In genomic region chr14:62645649-62646048, GRCh38 we compare ENCODE assay signal across 16 cellular contexts.
"Had no signal": no experiment of that assay in that cellular context is flagged by ENCODE, and none has a peak within 500 bp of the region (broad histone marks: within the 10 kb centered on the region; RNA-seq: fewer than 3 reads in every experiment).

No MANE protein-coding gene starts in this region.

- H3K9me3 ChIP-seq: adrenal gland, thoracic aorta had no signal

- ATAC-seq: left lung; mucosa of descending colon; naive thymus-derived CD4-positive, alpha-beta T cell; stimulated activated effector memory CD8-positive, alpha-beta T cell treated with anti-CD3 and anti-CD28 coated beads, Interleukin-12 subunit alpha, Interleukin-12 subunit beta, amount 100 ng/mL, for 72 hours; T-helper 17 cell had no signal

- H3K9ac ChIP-seq: parathyroid adenoma had no signal

- H3K4me3 ChIP-seq: adrenal gland, hepatocyte, left lung, mucosa of descending colon, thoracic aorta had no signal

- H3K36me3 ChIP-seq: adrenal gland, brain microvascular endothelial cell, left lung, thoracic aorta, WERI-Rb-1 had no signal

- H3K79me2 ChIP-seq: hepatocyte, parathyroid adenoma had no signal

- H3K27me3 ChIP-seq: adrenal gland, brain microvascular endothelial cell, hepatocyte, left lung had no signal

- H3K4me1 ChIP-seq: adrenal gland, left lung, parathyroid adenoma had no signal

- H3K4me1 Mint-ChIP-seq: naive thymus-derived CD4-positive, alpha-beta T cell; stimulated activated effector memory CD8-positive, alpha-beta T cell treated with anti-CD3 and anti-CD28 coated beads, Interleukin-12 subunit alpha, Interleukin-12 subunit beta, amount 100 ng/mL, for 72 hours; T-helper 17 cell had no signal

- H3K27ac ChIP-seq: adrenal gland, brain microvascular endothelial cell, hepatocyte, left lung, parathyroid adenoma, thoracic aorta, WERI-Rb-1 had no signal

- H3K27ac Mint-ChIP-seq: activated T-cell treated with anti-CD3 and anti-CD28 coated beads, Interleukin-2, amount 50 U/mL, for 24 hours; naive thymus-derived CD4-positive, alpha-beta T cell; stimulated activated effector memory CD8-positive, alpha-beta T cell treated with anti-CD3 and anti-CD28 coated beads, Interleukin-12 subunit alpha, Interleukin-12 subunit beta, amount 100 ng/mL, for 72 hours; T-helper 17 cell had no signal

- H3K9me3 Mint-ChIP-seq: activated T-cell treated with anti-CD3 and anti-CD28 coated beads, Interleukin-2, amount 50 U/mL, for 24 hours had no signal

- H3K36me3 Mint-ChIP-seq: naive thymus-derived CD4-positive, alpha-beta T cell; stimulated activated effector memory CD8-positive, alpha-beta T cell treated with anti-CD3 and anti-CD28 coated beads, Interleukin-12 subunit alpha, Interleukin-12 subunit beta, amount 100 ng/mL, for 72 hours had no signal

- H3K27me3 Mint-ChIP-seq: activated T-cell treated with anti-CD3 and anti-CD28 coated beads, Interleukin-2, amount 50 U/mL, for 24 hours; naive thymus-derived CD4-positive, alpha-beta T cell; T-helper 17 cell had no signal

- H2AFZ ChIP-seq: hepatocyte, parathyroid adenoma had no signal

- H3K4me3 Mint-ChIP-seq: activated T-cell treated with anti-CD3 and anti-CD28 coated beads, Interleukin-2, amount 50 U/mL, for 24 hours; naive thymus-derived CD4-positive, alpha-beta T cell; stimulated activated effector memory CD8-positive, alpha-beta T cell treated with anti-CD3 and anti-CD28 coated beads, Interleukin-12 subunit alpha, Interleukin-12 subunit beta, amount 100 ng/mL, for 72 hours; T-helper 17 cell had no signal

- H3K4me2 ChIP-seq: hepatocyte had no signal

- DNase-seq: activated CD4-positive, alpha-beta T cell treated with anti-CD3 and anti-CD28 coated beads, Interleukin-2, amount 50 U/mL, for 48 hours; activated effector memory CD4-positive, alpha-beta T cell treated with Interleukin-2 at 50 U/mL for 16 hours; activated naive CD4-positive, alpha-beta T cell treated with anti-CD3 and anti-CD28 coated beads, Interleukin-2, amount 50 U/mL, for 16 hours; activated T-cell treated with anti-CD3 and anti-CD28 coated beads, Interleukin-2, amount 50 U/mL, for 24 hours; adrenal gland; brain microvascular endothelial cell; kidney; left lung; mucosa of descending colon; naive thymus-derived CD4-positive, alpha-beta T cell; T-helper 17 cell; WERI-Rb-1 had no signal
